In the genomic region with DNA sequence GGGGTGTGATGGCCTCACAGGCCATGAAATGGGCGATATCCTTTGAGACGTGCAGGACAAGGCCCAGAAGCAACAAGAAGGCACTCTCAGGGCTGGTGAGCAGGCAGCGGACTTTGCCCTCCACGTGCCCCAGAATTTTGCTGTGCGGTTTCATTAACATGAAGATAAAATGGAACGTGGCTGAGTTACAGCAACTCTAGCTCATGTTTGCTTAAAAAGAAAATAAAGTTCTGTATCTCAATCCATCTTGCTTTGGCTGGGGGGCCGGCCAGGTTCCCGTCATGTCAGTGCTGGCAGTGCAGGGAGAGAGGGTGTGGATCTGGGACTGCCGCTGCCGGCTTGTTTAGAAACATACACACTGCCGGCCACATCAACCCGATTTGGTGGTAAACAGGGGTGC, we compare ENCODE assay signal across 24 cellular contexts.
"Had no signal": no experiment of that assay in that cellular context is flagged by ENCODE, and none has a peak within 500 bp of the region (broad histone marks: within the 10 kb centered on the region; RNA-seq: fewer than 3 reads in every experiment).

No MANE protein-coding gene starts in this region.

- H3K4me2 ChIP-seq: neural progenitor cell had no signal

- H3K27ac ChIP-seq: dorsolateral prefrontal cortex, epithelial cell of prostate, gastroesophageal sphincter, heart right ventricle, lower lobe of right lung, neural progenitor cell, psoas muscle, skin epidermis, thyroid gland had no signal

- H3K4me3 ChIP-seq: dorsolateral prefrontal cortex, gastroesophageal sphincter, heart right ventricle, lower lobe of right lung, neural progenitor cell, psoas muscle, skin epidermis, thyroid gland had no signal

- H3K9me3 ChIP-seq: gastroesophageal sphincter, heart right ventricle, lower lobe of right lung, psoas muscle, thyroid gland had no signal

- H3K4me1 ChIP-seq: lower lobe of right lung, psoas muscle, thyroid gland had no signal

- H3K27me3 ChIP-seq: neural progenitor cell, thyroid gland had no signal

- H3K9ac ChIP-seq: neural progenitor cell had no signal

- H3K36me3 ChIP-seq: gastroesophageal sphincter, heart right ventricle, lower lobe of right lung, neural progenitor cell, thyroid gland had no signal

- DNase-seq: cerebellar nuclear complex; dorsolateral prefrontal cortex; effector CD4-positive, alpha-beta T cell; foreskin fibroblast; heart right ventricle; hypothalamus; immature natural killer cell; islet precursor cell; kidney glomerular epithelial cell; left colon; left ventricle myocardium superior; lower lobe of right lung; naive thymus-derived CD4-positive, alpha-beta T cell; psoas muscle; stimulated activated CD4-positive, alpha-beta T cell treated with anti-CD3 and anti-CD28 coated beads, Interleukin-15, amount 100 ng/mL, for 24 hours; stimulated activated CD4-positive, alpha-beta T cell treated with anti-CD3 and anti-CD28 coated beads, Interleukin-2, amount 100 ng/mL, for 48 hours; stimulated activated naive B cell treated with anti-CD40 and anti-IgM and Interleukin-4, amounts not matched to agents 10 μg/mL and 1 μg/mL and 100 μg/mL, for 72 hours; thyroid gland had no signal

- H2AFZ ChIP-seq: neural progenitor cell had no signal

- ATAC-seq: esophagus mucosa; gastroesophageal sphincter; heart right ventricle; left colon; left ventricle myocardium superior; lower lobe of right lung; naive thymus-derived CD4-positive, alpha-beta T cell; psoas muscle; right cardiac atrium; stimulated activated naive B cell treated with anti-CD40 and anti-IgM and Interleukin-4, amounts not matched to agents 10 μg/mL and 1 μg/mL and 100 μg/mL, for 72 hours had no signal
